9 cellular contexts compared by ENCODE assay signal in the genomic region with DNA sequence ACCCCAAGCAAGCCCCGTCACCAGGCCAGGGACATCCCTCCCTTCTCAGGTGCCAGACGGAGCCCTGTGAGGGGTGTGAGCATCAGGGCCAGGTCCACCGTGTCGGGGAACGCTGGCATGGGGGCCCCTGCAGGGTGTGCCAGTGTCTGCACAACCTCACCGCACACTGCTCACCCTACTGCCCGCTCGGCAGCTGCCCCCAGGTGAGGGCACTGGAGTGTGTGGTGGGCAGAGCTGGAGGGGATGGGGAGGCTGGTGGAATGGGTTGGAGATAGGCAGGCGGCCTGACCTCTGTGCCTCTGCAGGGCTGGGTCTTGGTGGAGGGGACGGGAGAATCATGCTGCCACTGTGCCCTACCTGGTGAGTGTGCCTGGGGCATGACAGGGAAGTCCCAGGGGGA. TPM values are rescaled to one million over a fixed set of nuclear protein-coding genes. Genes with fewer than 3 reads are reported as not detected.
"Had no signal": no experiment of that assay in that cellular context is flagged by ENCODE, and none has a peak within 500 bp of the region (broad histone marks: within the 10 kb centered on the region; RNA-seq: fewer than 3 reads in every experiment).

No MANE protein-coding gene starts in this region.

- H2AFZ ChIP-seq: GM23248, GM23338 had no signal

- H3K36me3 ChIP-seq: HAP-1 had no signal

- H3K9me3 ChIP-seq: HAP-1 had no signal

- H3K4me2 ChIP-seq: GM23338 had no signal

- H3K9me3 Mint-ChIP-seq: GM23338, H9, HFFc6 had no signal

- H3K27ac Mint-ChIP-seq: GM23338, H9, HFFc6 had no signal

- H3K9ac ChIP-seq: GM23248 had no signal

- H3K4me1 ChIP-seq: HAP-1 had no signal

- ATAC-seq: GM23338, HCT116 had no signal

- H3K27ac ChIP-seq: GM23248 had no signal

- DNase-seq: GM23248, GOT3, H7, H9, HCEC 1CT, HFFc6 had no signal

- H3K4me3 Mint-ChIP-seq: GM23338, H9, HFFc6 had no signal

- H3K4me3 ChIP-seq: GM23248, GM23338, HAP-1 had no signal

RNA-seq across cellular contexts. Expression of a gene that starts 19.9 kb away (rescaled TPM):
- total RNA-seq: GM23248 had no signal
- polyA plus RNA-seq: GM23248 had no signal
